16 cellular contexts compared by ENCODE assay signal in genomic region chr12:131379758-131380157, GRCh38.
"Had no signal": no experiment of that assay in that cellular context is flagged by ENCODE, and none has a peak within 500 bp of the region (broad histone marks: within the 10 kb centered on the region; RNA-seq: fewer than 3 reads in every experiment).

No MANE protein-coding gene starts in this region.

- H3K27ac Mint-ChIP-seq: activated CD4-positive, alpha-beta memory T cell treated with anti-CD3 and anti-CD28 coated beads, Interleukin-2, amount 10 ng/mL, durations not matched to agents 7 days and 5 days; activated CD4-positive, alpha-beta T cell treated with anti-CD3 and anti-CD28 coated beads for 36 hours; immature natural killer cell; naive thymus-derived CD8-positive, alpha-beta T cell; stimulated activated naive B cell treated with anti-CD40 and anti-IgM and Interleukin-4, amounts not matched to agents 10 μg/mL and 1 μg/mL and 100 μg/mL, for 72 hours; T-cell had no signal

- H3K4me1 ChIP-seq: psoas muscle, right lobe of liver, suprapubic skin had no signal

- H3K9me3 ChIP-seq: psoas muscle, right lobe of liver, suprapubic skin had no signal

- H3K36me3 Mint-ChIP-seq: immature natural killer cell; naive thymus-derived CD8-positive, alpha-beta T cell; stimulated activated naive B cell treated with anti-CD40 and anti-IgM and Interleukin-4, amounts not matched to agents 10 μg/mL and 1 μg/mL and 100 μg/mL, for 72 hours; T-cell had no signal

- H3K9me3 Mint-ChIP-seq: activated CD4-positive, alpha-beta memory T cell treated with anti-CD3 and anti-CD28 coated beads, Interleukin-2, amount 10 ng/mL, durations not matched to agents 7 days and 5 days; immature natural killer cell; naive thymus-derived CD8-positive, alpha-beta T cell; stimulated activated naive B cell treated with anti-CD40 and anti-IgM and Interleukin-4, amounts not matched to agents 10 μg/mL and 1 μg/mL and 100 μg/mL, for 72 hours; T-cell had no signal

- DNase-seq: activated CD4-positive, alpha-beta memory T cell treated with anti-CD3 and anti-CD28 coated beads, Interleukin-2, amount 10 ng/mL, durations not matched to agents 7 days and 5 days; activated CD4-positive, alpha-beta T cell treated with anti-CD3 and anti-CD28 coated beads for 36 hours; activated CD8-positive, alpha-beta memory T cell treated with anti-CD3 and anti-CD28 coated beads, Interleukin-2, amount 50 U/mL, for 48 hours; cortex of kidney; erythroblast; immature natural killer cell; left colon; naive thymus-derived CD8-positive, alpha-beta T cell; psoas muscle; right lobe of liver; stimulated activated CD4-positive, alpha-beta T cell treated with anti-CD3 and anti-CD28 coated beads, Interleukin-2, amount 100 ng/mL, for 24 hours; stimulated activated naive B cell treated with anti-CD40 and anti-IgM and Interleukin-4, amounts not matched to agents 10 μg/mL and 1 μg/mL and 100 μg/mL, for 72 hours; T-cell had no signal

- H3K4me3 Mint-ChIP-seq: activated CD4-positive, alpha-beta memory T cell treated with anti-CD3 and anti-CD28 coated beads, Interleukin-2, amount 10 ng/mL, durations not matched to agents 7 days and 5 days; activated CD4-positive, alpha-beta T cell treated with anti-CD3 and anti-CD28 coated beads for 36 hours; immature natural killer cell; naive thymus-derived CD8-positive, alpha-beta T cell; stimulated activated naive B cell treated with anti-CD40 and anti-IgM and Interleukin-4, amounts not matched to agents 10 μg/mL and 1 μg/mL and 100 μg/mL, for 72 hours; T-cell had no signal

- H3K27me3 Mint-ChIP-seq: activated CD4-positive, alpha-beta memory T cell treated with anti-CD3 and anti-CD28 coated beads, Interleukin-2, amount 10 ng/mL, durations not matched to agents 7 days and 5 days had no signal

- ATAC-seq: activated CD4-positive, alpha-beta T cell treated with anti-CD3 and anti-CD28 coated beads for 36 hours; left colon; naive thymus-derived CD8-positive, alpha-beta T cell; psoas muscle; right lobe of liver; stimulated activated naive B cell treated with anti-CD40 and anti-IgM and Interleukin-4, amounts not matched to agents 10 μg/mL and 1 μg/mL and 100 μg/mL, for 72 hours; T-cell had no signal

- H3K36me3 ChIP-seq: cardiac muscle cell, right lobe of liver, suprapubic skin had no signal

- H3K4me3 ChIP-seq: cardiac muscle cell, psoas muscle, right lobe of liver, suprapubic skin had no signal

- H3K27ac ChIP-seq: cardiac muscle cell, psoas muscle, right lobe of liver, suprapubic skin, VCaP had no signal

- H3K4me1 Mint-ChIP-seq: activated CD4-positive, alpha-beta memory T cell treated with anti-CD3 and anti-CD28 coated beads, Interleukin-2, amount 10 ng/mL, durations not matched to agents 7 days and 5 days; activated CD4-positive, alpha-beta T cell treated with anti-CD3 and anti-CD28 coated beads for 36 hours; immature natural killer cell; naive thymus-derived CD8-positive, alpha-beta T cell; stimulated activated naive B cell treated with anti-CD40 and anti-IgM and Interleukin-4, amounts not matched to agents 10 μg/mL and 1 μg/mL and 100 μg/mL, for 72 hours; T-cell had no signal

- H3K27me3 ChIP-seq: cardiac muscle cell, right lobe of liver had no signal
